1 cellular context compared by ENCODE assay signal in the genomic region with DNA sequence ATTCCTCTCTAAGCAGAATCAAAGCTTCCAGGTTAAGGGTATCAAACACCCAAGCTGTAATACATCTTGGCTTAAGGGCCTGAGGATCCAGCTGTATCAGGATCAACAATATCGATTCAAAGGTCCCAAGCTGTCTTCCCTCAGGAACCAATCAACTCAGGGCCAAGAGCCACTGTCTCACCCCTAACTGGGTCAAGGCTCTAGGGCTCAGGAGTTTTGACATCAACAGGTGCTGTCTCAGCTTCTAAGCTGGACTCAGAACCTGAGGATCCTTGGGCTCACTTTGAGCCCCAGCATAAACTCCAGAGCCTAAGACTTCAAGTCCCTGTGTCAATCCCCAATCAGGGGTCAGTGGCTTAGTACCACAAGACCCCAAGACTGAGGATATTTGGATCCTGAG.
TF ChIP-seq lines count a peak whose summit lies in the region.

No MANE protein-coding gene starts in this region.

TF ChIP-seq in HCT116, 20 proteins besides CTCF, POLR2A, EP300 and RAD21 (continued from another document):
- TF ChIP-seq REST (IDR thresholded peaks at IDR 0.05; ENCODE audit: low read depth) = no peak
